ENCODE assay signal across 8 cellular contexts in genomic region chr4:40149960-40150385, GRCh38. TPM values are rescaled to one million over a fixed set of nuclear protein-coding genes. Genes with fewer than 3 reads are reported as not detected.
DNase-seq lines count a peak whose midpoint lies in the region; ATAC-seq, FAIRE-seq and TF ChIP-seq lines count a peak whose summit lies in the region.

No MANE protein-coding gene starts in this region.

- WGBS in GM12878 (ENCODE audit: insufficient coverage, insufficient replicate concordance, low lambda C conversion rate, missing lambda C conversion rate) = 18% methylated on average over 3 of the region's 3 CpGs

- H3K27me3 ChIP-seq in HCT116 (ENCODE audit: insufficient read depth, low read length) (no peaks in the 10 kb centered on the region), GM12878 (replicated peaks in 1 of 2; ENCODE audit: control insufficient read depth in 2 of 2, insufficient read depth in 2 of 2, low read length in 1 of 2) (no peaks in the 10 kb centered on the region)

- H3K9ac ChIP-seq in HCT116 (ENCODE audit: low read length) = no peak overlapping the region
- no peak overlapping the region for H3K9ac ChIP-seq in GM12878 (ENCODE audit: control insufficient read depth, insufficient read depth, low read length)

- POLR2A ChIA-PET in HCT116 (lab: Charles Lee) (no interaction called here), GM12878 (lab: Charles Lee) (interaction anchor here (1.2 kb wide), 1 partner anchor 158 kb away, joined by 7 read pairs; no protein-coding TSS in a partner anchor)

- no peaks in the 10 kb centered on the region for H4K20me1 ChIP-seq in HCT116 (ENCODE audit: insufficient read depth)
- no peaks in the 10 kb centered on the region for H4K20me1 ChIP-seq in GM12878 (ENCODE audit: control insufficient read depth, insufficient read depth)

- H3K27ac ChIP-seq in HCT116 (ENCODE audit: low read depth, low read length) = no peak overlapping the region
- H3K27ac ChIP-seq in GM12878 (ENCODE audit: control insufficient read depth, insufficient read depth) = no peak overlapping the region

- H3K4me3 ChIP-seq in HCT116 (replicated peaks in 1 of 2; ENCODE audit: low read depth in 1 of 2, low read length in 2 of 2) = no peak overlapping the region
- no peak overlapping the region for H3K4me3 ChIP-seq in GM12878

- BruUV-seq in HCT116 (replicated peaks; lab: Mats Ljungman, UMichigan) (no TSS peak), GM12878 (replicated peaks; lab: Mats Ljungman, UMichigan) (no TSS peak)

- in situ Hi-C loops in GM12878 (cut with MboI) = loop anchor here (5.0 kb wide), 1 partner anchor 162 kb away; no protein-coding TSS in a partner anchor

- no peak overlapping the region for H2AFZ ChIP-seq in HCT116 (ENCODE audit: low read depth, low read length, poor library complexity, severe bottlenecking)
- H2AFZ ChIP-seq in GM12878 (ENCODE audit: control insufficient read depth, low read depth, low read length) = no peak overlapping the region

- H3K4me2 ChIP-seq in HCT116 (ENCODE audit: low read length) (no peak overlapping the region), GM12878 (ENCODE audit: control insufficient read depth, insufficient read depth) (no peak overlapping the region)

- no peak for TF ChIP-seq EP300 in GM12878 (IDR thresholded peaks at IDR 0.05; ENCODE audit: borderline replicate concordance in 1 of 2, control insufficient read depth in 1 of 2, low read depth in 2 of 2, low read length in 2 of 2)

- H3K36me3 ChIP-seq in HCT116 (ENCODE audit: control insufficient read depth in 1 of 2, insufficient read depth in 2 of 2, low read length in 2 of 2) = peaks cover 0 to 8% of the 10 kb centered on the region in 2 experiments; a peak in 1 of 4 replicates
- no peaks in the 10 kb centered on the region for H3K36me3 ChIP-seq in GM12878 (ENCODE audit: control insufficient read depth in 2 of 2, insufficient read depth in 2 of 2, low read length in 1 of 2)

- H3K79me2 ChIP-seq in HCT116 (ENCODE audit: insufficient read depth, low read length) (no peaks in the 10 kb centered on the region), GM12878 (ENCODE audit: control insufficient read depth, insufficient read depth, low read length) (peaks cover 2% of the 10 kb centered on the region; the same call in 1 of the 2 replicates)

- CTCF ChIA-PET in HCT116 (lab: Charles Lee) = interaction anchor here (0.7 to 0.8 kb wide), 2 partner anchors 19 to 160 kb away, joined by 3 to 6 read pairs; no protein-coding TSS in a partner anchor
- CTCF ChIA-PET in GM12878 (lab: Yijun Ruan, JAX) = interaction anchor here (0.6 to 5.2 kb wide), 15 partner anchors 24 to 569 kb away, joined by 3 to 34 read pairs (median 4); no protein-coding TSS in a partner anchor

- peak; percentile 80 for ATAC-seq in HCT116
- peak; percentile 95 for ATAC-seq in GM12878
- no peak for ATAC-seq in GM21723 (IDR thresholded peaks at IDR 0.05; ENCODE audit: unreplicated experiment)

- FAIRE-seq in TTC549 (lab: Jason Lieb, UNC) (peak; percentile 96), GM12878 (lab: Jason Lieb, UNC) (peak; percentile 92)

- DNase-seq in DMS53 (lab: John Stamatoyannopoulos, UW) = peak; percentile 93
- peak; percentile 71 for DNase-seq in HCT116 (ENCODE audit: low read depth, low spot score)
- DNase-seq in NCI-H2107 (lab: John Stamatoyannopoulos, UW) = peak; percentile 49
- DNase-seq in GM12878 (ENCODE audit: low read depth, low spot score) = peak; percentile 79
- DNase-seq in iPS-NIHi7 (ENCODE audit: extremely low spot score) = peak; percentile 74
- peak; percentile 20 to 73 for DNase-seq in stimulated activated CD4-positive, alpha-beta T cell treated with anti-CD3 and anti-CD28 coated beads, Interleukin-1b, Interleukin-23, amount 100 ng/mL, for 4 hours (ENCODE audit: low read depth in 2 of 2)

- peak; percentile 71 to 83 (median 79) for TF ChIP-seq CTCF in HCT116 (IDR thresholded peaks at IDR 0.05 in 2 of 3, conservative IDR thresholded peaks at IDR 0.05 in 1 of 3; ENCODE audit: borderline replicate concordance in 1 of 3, insufficient read depth in 1 of 3, low read depth in 2 of 3, low read length in 2 of 3)
- peak; percentile 72 to 85 (median 73) for TF ChIP-seq CTCF in GM12878 (IDR thresholded peaks at IDR 0.05 in 2 of 3, conservative IDR thresholded peaks at IDR 0.05 in 1 of 3; ENCODE audit: control insufficient read depth in 2 of 3, extremely low read depth in 1 of 3, insufficient read depth in 1 of 3, low read depth in 3 of 3, low read length in 3 of 3)

- RAD21 ChIA-PET in HCT116 (lab: Charles Lee; ENCODE audit: low non-redundant PET in 1 of 2, low total read pairs in 2 of 2, uncharacterized antibody in 2 of 2, unreplicated experiment in 2 of 2) (no interaction called here), GM12878 (lab: Charles Lee; ENCODE audit: unreplicated experiment) (interaction anchor here (0.7 to 5.1 kb wide), 11 partner anchors 20 to 568 kb away, joined by 3 to 27 read pairs (median 4); no protein-coding TSS in a partner anchor)

- TF ChIP-seq RAD21 in HCT116 (IDR thresholded peaks at IDR 0.05; ENCODE audit: low read depth) (peak; percentile 86), GM12878 (IDR thresholded peaks at IDR 0.05; ENCODE audit: insufficient read depth, low read depth, low read length) (peak; percentile 95)

- H3K9me2 ChIP-seq in HCT116 (ENCODE audit: insufficient read depth) = no peaks in the 10 kb centered on the region

- H3K4me1 ChIP-seq in HCT116 (ENCODE audit: control insufficient read depth in 1 of 2, insufficient read depth in 2 of 2, low read length in 2 of 2) (no peaks in the 10 kb centered on the region), GM12878 (ENCODE audit: control insufficient read depth, insufficient read depth, low read length) (no peaks in the 10 kb centered on the region)

- intact Hi-C loops in HCT116 (cut with micrococcal nuclease) = loop anchor here (1.0 to 10.0 kb wide), 3 partner anchors 159 to 565 kb away; no protein-coding TSS in a partner anchor
- intact Hi-C loops in GM12878 (cut with micrococcal nuclease; ENCODE audit: unreplicated experiment) = loop anchor here (1.0 to 5.0 kb wide), 8 partner anchors 35 to 572 kb away; partner anchors contain the start of gene N4BP2

- TF ChIP-seq POLR2A in HCT116 (IDR thresholded peaks at IDR 0.05; ENCODE audit: borderline replicate concordance, extremely low read depth, insufficient read depth, insufficient read length) (no peak), GM12878 (IDR thresholded peaks at IDR 0.05; ENCODE audit: low read depth, low read length) (no peak)

- SMC1A ChIA-PET in GM12878 (lab: Charles Lee; ENCODE audit: uncharacterized antibody, unreplicated experiment) = interaction anchor here (0.6 to 7.2 kb wide), 12 partner anchors 19 to 176 kb away, joined by 3 to 95 read pairs (median 4); no protein-coding TSS in a partner anchor

- H3K9me3 ChIP-seq in HCT116 (ENCODE audit: control insufficient read depth in 1 of 2, insufficient read depth in 1 of 2, low read depth in 1 of 2, low read length in 2 of 2) (peaks cover 3 to 18% of the 10 kb centered on the region in 2 experiments; a peak in 1 of 4 replicates), GM12878 (replicated peaks; ENCODE audit: control insufficient read depth, insufficient read depth, low read length) (peaks cover 5% of the 10 kb centered on the region; the same call in 2 of the 3 replicates)

TF ChIP-seq in HCT116, 20 proteins besides CTCF, POLR2A, EP300 and RAD21:
- TF ChIP-seq CBX3 (IDR thresholded peaks at IDR 0.05; ENCODE audit: low read depth) (peak; percentile 39; the same call in 1 of the 2 replicates), POLR2AphosphoS5 (IDR thresholded peaks at IDR 0.05; ENCODE audit: low read depth, low read length) (no peak)

TF ChIP-seq in GM12878, 131 proteins besides CTCF, POLR2A, EP300 and RAD21 (continues in another document):
- TF ChIP-seq CBX5 (IDR thresholded peaks at IDR 0.05; ENCODE audit: low read depth) = peak; percentile 65; the same call in 1 of the 2 replicates
- TF ChIP-seq MLLT1 (IDR thresholded peaks at IDR 0.05) = peak; percentile 58
- peak; percentile 65; the same call in 1 of the 2 replicates for TF ChIP-seq NBN (IDR thresholded peaks at IDR 0.05)
- peak; percentile 45 to 65; a peak in 2 of 4 replicates for TF ChIP-seq IKZF2 (IDR thresholded peaks at IDR 0.05)

RNA-seq across cellular contexts. Expression of gene RHOH, which starts 46.9 kb away (rescaled TPM):
- 0.74 TPM for total RNA-seq in HCT116 (2021; ENCODE audit: unreplicated experiment)
- polyA plus RNA-seq in HCT116 (2012) = 0.01 and 0.03 TPM in 2 replicates
- total RNA-seq in GM12878 (2013; cell fraction: nucleolus; rRNA removed) = 89.6 and 93.8 TPM in 2 replicates
- total RNA-seq in GM12878 (2014; rRNA removed) = 47.2 and 49.3 TPM in 2 replicates
- 46.5 and 48.1 TPM in 2 replicates for total RNA-seq in GM12878 (2014; rRNA removed; fragmentation: Illumina TruSeq; extraction: Trizol)
- 64.5 and 65.7 TPM in 2 replicates for total RNA-seq in GM12878 (2021)
- 44.8 TPM for polyA plus RNA-seq in GM12878 (2011; ENCODE audit: low read depth)
- 120 and 128 TPM in 2 replicates for polyA plus RNA-seq in GM12878 (2011; rRNA removed)
- polyA plus RNA-seq in GM12878 (2011; cell fraction: cytosol; rRNA removed) = 117 and 119 TPM in 2 replicates
- 75.7 and 87.1 TPM in 2 replicates for polyA plus RNA-seq in GM12878 (2011; cell fraction: nucleus; rRNA removed)
- polyA plus RNA-seq in GM12878 (2012) = 56.8 and 82.4 TPM in 2 replicates
- 51.9 and 67.1 TPM in 2 replicates for polyA plus RNA-seq in GM12878 (2014; fragmentation: Illumina TruSeq; extraction: Trizol)
- 10 to 100 TPM; 48.9 to 78.4 TPM for polyA plus RNA-seq in GM12878 (2014; fragmentation: Nextera tagmentation; extraction: Ambion mirVana)
- 48.4 and 49.5 TPM in 2 replicates for polyA plus RNA-seq in GM12878 (2014; rRNA removed)
- polyA plus RNA-seq in GM12878 (2016; fragmentation: Nextera tagmentation; extraction: Ambion mirVana) = 10 to 100 TPM; 63.8 to 64.4 TPM
- polyA minus RNA-seq in GM12878 (2011; rRNA and poly(A)+ RNA removed) = 176 and 260 TPM in 2 replicates
- polyA minus RNA-seq in GM12878 (2011; cell fraction: cytosol; rRNA and poly(A)+ RNA removed) = 56.8 and 63.4 TPM in 2 replicates
- 91.3 and 105 TPM in 2 replicates for polyA minus RNA-seq in GM12878 (2011; cell fraction: nucleus; rRNA and poly(A)+ RNA removed)

Comparison
In these comparisons a context has a peak if more than half of its experiments do, and no peak if none do; other contexts are left out.
1. RNA of gene RHOH, which starts 46.9 kb away (total RNA-seq): 46.5 to 93.8 TPM in GM12878; 0.74 TPM in HCT116 (single experiment); every median in the first group is over 10 times any median in the second.
2. Peak in every context shown above with its lines, with median percentiles within 50 percentile points of each other: DNase-seq.